22 cellular contexts compared by ENCODE assay signal in the genomic region with DNA sequence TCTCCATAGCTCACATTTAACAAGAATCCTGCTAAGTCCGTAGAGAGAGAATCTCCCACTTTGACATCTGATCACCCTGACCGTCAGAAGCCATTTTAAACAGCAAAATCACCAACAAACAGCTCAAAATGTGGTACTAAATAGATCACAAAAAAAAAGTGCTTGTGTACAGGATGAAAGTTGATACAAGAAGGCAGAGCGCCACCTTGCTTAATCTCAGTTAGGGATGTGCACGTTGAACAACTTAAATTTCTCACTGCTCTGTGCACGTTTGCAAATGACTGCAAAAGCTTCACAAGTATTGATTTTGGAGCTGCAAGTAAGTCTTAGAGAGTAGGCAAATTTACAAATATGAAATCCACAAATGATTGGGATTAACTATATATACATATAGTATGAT.
DNase-seq lines count a peak whose midpoint lies in the region; ATAC-seq and TF ChIP-seq lines count a peak whose summit lies in the region.
"Had no signal": no experiment of that assay in that cellular context is flagged by ENCODE, and none has a peak within 500 bp of the region (broad histone marks: within the 10 kb centered on the region; RNA-seq: fewer than 3 reads in every experiment).

No MANE protein-coding gene starts in this region.

- H3K36me3 ChIP-seq in A673 (ENCODE audit: insufficient read depth, low read length, poor library complexity, severe bottlenecking) (no peaks in the 10 kb centered on the region), HCT116 (ENCODE audit: control insufficient read depth in 1 of 2, insufficient read depth in 2 of 2, low read length in 2 of 2) (no peaks in the 10 kb centered on the region), OCI-LY1 (ENCODE audit: insufficient read depth, low read length) (no peaks in the 10 kb centered on the region; the same call in 1 of the 2 replicates)
- H3K36me3 ChIP-seq: SJSA1, WERI-Rb-1 had no signal

- no peaks in the 10 kb centered on the region for H3K79me2 ChIP-seq in HCT116 (ENCODE audit: insufficient read depth, low read length)
- H3K79me2 ChIP-seq in OCI-LY1 (ENCODE audit: insufficient read depth, low read length) = no peaks in the 10 kb centered on the region

- POLR2A ChIA-PET in A673 (lab: Charles Lee; ENCODE audit: low non-redundant PET) (no interaction called here), HCT116 (lab: Charles Lee) (no interaction called here)

- TF ChIP-seq POLR2A in HCT116 (IDR thresholded peaks at IDR 0.05; ENCODE audit: borderline replicate concordance, extremely low read depth, insufficient read depth, insufficient read length) = no peak

- 0 out of 2 replicates have a peak, but pooled peaks have one; percentile 13 for TF ChIP-seq RAD21 in HCT116 (IDR thresholded peaks at IDR 0.05; ENCODE audit: low read depth)

- H3K27me3 ChIP-seq in A673 (replicated peaks; ENCODE audit: insufficient read depth, low read depth, low read length, poor library complexity) (no peaks in the 10 kb centered on the region), HCT116 (ENCODE audit: insufficient read depth, low read length) (no peaks in the 10 kb centered on the region), OCI-LY1 (ENCODE audit: insufficient read depth, low read length) (no peaks in the 10 kb centered on the region)
- H3K27me3 ChIP-seq: SJSA1 had no signal

- H3K4me1 ChIP-seq in A673 (ENCODE audit: insufficient read depth, low read length, poor library complexity, severe bottlenecking) (no peaks in the 10 kb centered on the region), HCT116 (ENCODE audit: control insufficient read depth in 1 of 2, insufficient read depth in 2 of 2, low read length in 2 of 2) (no peaks in the 10 kb centered on the region), OCI-LY1 (ENCODE audit: insufficient read depth, low read length, severe bottlenecking) (no peaks in the 10 kb centered on the region)
- H3K4me1 ChIP-seq: SJSA1 had no signal

- no peaks in the 10 kb centered on the region for H3F3A ChIP-seq in OCI-LY1 (ENCODE audit: insufficient read depth, low read length)

- no peaks in the 10 kb centered on the region for H4K20me1 ChIP-seq in HCT116 (ENCODE audit: insufficient read depth)
- no peaks in the 10 kb centered on the region for H4K20me1 ChIP-seq in OCI-LY1 (ENCODE audit: insufficient read depth, low read length)

- no peak for DNase-seq in A673 (ENCODE audit: low spot score)
- no peak for DNase-seq in HCT116 (ENCODE audit: low read depth, low spot score)
- no peak for DNase-seq in epithelial cell of proximal tubule (ENCODE audit: low read depth)
- DNase-seq in NCI-H226 = no peak
- no peak for DNase-seq in SIG-M5 treated with dmso at 0.1 percent for 504 hours (lab: John Stamatoyannopoulos, UW; ENCODE audit: unreplicated experiment)
- DNase-seq in NCI-H1105 treated with DMSO at 0.1 percent for 48 hours (lab: John Stamatoyannopoulos, UW) = no peak
- no peak for DNase-seq in posterior vena cava (ENCODE audit: low spot score)
- DNase-seq: activated CD4-positive, alpha-beta T cell treated with anti-CD3 and anti-CD28 coated beads, Interleukin-2, amount 50 U/mL, for 1 hour; anterior cingulate cortex; CD4-positive, CD25-positive, alpha-beta regulatory T cell; effector CD4-positive, alpha-beta T cell; IMR-90; left cardiac atrium; naive thymus-derived CD8-positive, alpha-beta T cell; NCI-H1092; NCI-H2081; NCI-H510A treated with DMSO at 0.1 percent for 48 hours; stimulated activated naive B cell treated with anti-CD40 and anti-IgM and Interleukin-4, amounts not matched to agents 10 μg/mL and 1 μg/mL and 100 μg/mL, for 72 hours; WERI-Rb-1 had no signal

- H2AFZ ChIP-seq in HCT116 (ENCODE audit: low read depth, low read length, poor library complexity, severe bottlenecking) (no peak overlapping the region), OCI-LY1 (ENCODE audit: low read length) (no peak overlapping the region)

- H3K9ac ChIP-seq in HCT116 (ENCODE audit: low read length) (no peak overlapping the region), OCI-LY1 (ENCODE audit: low read length) (no peak overlapping the region)

- H3K27ac ChIP-seq in A673 (ENCODE audit: low read depth, low read length, poor library complexity, severe bottlenecking) (no peak overlapping the region), HCT116 (ENCODE audit: low read depth, low read length) (no peak overlapping the region), OCI-LY1 (ENCODE audit: low read depth, low read length, poor library complexity, severe bottlenecking) (no peak overlapping the region)
- H3K27ac ChIP-seq: SJSA1, WERI-Rb-1 had no signal

- BruUV-seq in A673 (replicated peaks; lab: Mats Ljungman, UMichigan) = no TSS peak
- no TSS peak for BruUV-seq in HCT116 (replicated peaks; lab: Mats Ljungman, UMichigan)

- TF ChIP-seq CTCF in A673 (conservative IDR thresholded peaks at IDR 0.05; ENCODE audit: low read depth, low read length) (peak; percentile 22; the same call in 1 of the 2 replicates), HCT116 (IDR thresholded peaks at IDR 0.05 in 2 of 3, conservative IDR thresholded peaks at IDR 0.05 in 1 of 3; ENCODE audit: borderline replicate concordance in 1 of 3, insufficient read depth in 1 of 3, low read depth in 2 of 3, low read length in 2 of 3) (no peak), OCI-LY1 (IDR thresholded peaks at IDR 0.05; ENCODE audit: low read length) (peak; percentile 33; the same call in 1 of the 2 replicates), epithelial cell of proximal tubule (conservative IDR thresholded peaks at IDR 0.05; ENCODE audit: low read depth, low read length) (peak; percentile 13)

- CTCF ChIA-PET in A673 (lab: Charles Lee) = interaction anchor here (0.7 to 1.1 kb wide), 2 partner anchors 40 to 269 kb away, joined by 3 to 4 read pairs; no protein-coding TSS in a partner anchor
- CTCF ChIA-PET in HCT116 (lab: Charles Lee) = no interaction called here

- ATAC-seq in HCT116 = no peak
- ATAC-seq: GM12878; left cardiac atrium; naive thymus-derived CD8-positive, alpha-beta T cell; stimulated activated naive B cell treated with anti-CD40 and anti-IgM and Interleukin-4, amounts not matched to agents 10 μg/mL and 1 μg/mL and 100 μg/mL, for 72 hours had no signal

- no peak overlapping the region for H3K4me2 ChIP-seq in HCT116 (ENCODE audit: low read length)
- H3K4me2 ChIP-seq in OCI-LY1 (ENCODE audit: low read length) = no peak overlapping the region

- intact Hi-C loops in A673 (cut with micrococcal nuclease; ENCODE audit: unreplicated experiment) = no loop called here
- intact Hi-C loops in HCT116 (cut with micrococcal nuclease) = no loop called here
- intact Hi-C loops in posterior vena cava (cut with DNase I) = no loop called here

- no peak overlapping the region for H3K4me3 ChIP-seq in A673 (ENCODE audit: low read depth, low read length, poor library complexity, severe bottlenecking)
- no peak overlapping the region for H3K4me3 ChIP-seq in HCT116 (replicated peaks in 1 of 2; ENCODE audit: low read depth in 1 of 2, low read length in 2 of 2)
- no peak overlapping the region for H3K4me3 ChIP-seq in OCI-LY1 (ENCODE audit: low read depth, low read length, poor library complexity, severe bottlenecking)
- no peak overlapping the region for H3K4me3 ChIP-seq in epithelial cell of proximal tubule (ENCODE audit: low read depth, low read length)
- H3K4me3 ChIP-seq: GM12878, SJSA1 had no signal

- peaks cover 2% of the 10 kb centered on the region; the same call in 1 of the 2 replicates for H3K9me2 ChIP-seq in HCT116 (ENCODE audit: insufficient read depth)
- H3K9me2 ChIP-seq in OCI-LY1 (ENCODE audit: low read depth, low read length) = no peaks in the 10 kb centered on the region; the same call in 1 of the 2 replicates

- H3K9me3 ChIP-seq in A673 (ENCODE audit: low read depth, low read length, poor library complexity, severe bottlenecking) (no peaks in the 10 kb centered on the region), HCT116 (ENCODE audit: control insufficient read depth in 1 of 2, insufficient read depth in 1 of 2, low read depth in 1 of 2, low read length in 2 of 2) (0 out of 4 replicates have a peak, but pooled peaks cover 0 to 3% of the 10 kb centered on the region in 2 experiments), OCI-LY1 (ENCODE audit: low read length) (peaks cover 11% of the 10 kb centered on the region; the same call in 1 of the 2 replicates)
- H3K9me3 ChIP-seq: SJSA1 had no signal

- RAD21 ChIA-PET in HCT116 (lab: Charles Lee; ENCODE audit: low non-redundant PET in 1 of 2, low total read pairs in 2 of 2, uncharacterized antibody in 2 of 2, unreplicated experiment in 2 of 2) = no interaction called here

TF ChIP-seq in HCT116, 20 proteins besides CTCF, POLR2A, EP300 and RAD21 (continues in another document):
- TF ChIP-seq JUND (IDR thresholded peaks at IDR 0.05) (no peak), FOSL1 (IDR thresholded peaks at IDR 0.05; ENCODE audit: low read depth) (no peak), CEBPB (IDR thresholded peaks at IDR 0.05; ENCODE audit: low read depth) (no peak), YY1 (IDR thresholded peaks at IDR 0.05; ENCODE audit: extremely low read depth, insufficient replicate concordance, low read depth, low read length) (no peak), SP1 (IDR thresholded peaks at IDR 0.05; ENCODE audit: low read depth) (no peak), EGR1 (IDR thresholded peaks at IDR 0.05; ENCODE audit: low read depth) (no peak), CBX3 (IDR thresholded peaks at IDR 0.05; ENCODE audit: low read depth) (no peak)
- TF ChIP-seq, protein P1, sequence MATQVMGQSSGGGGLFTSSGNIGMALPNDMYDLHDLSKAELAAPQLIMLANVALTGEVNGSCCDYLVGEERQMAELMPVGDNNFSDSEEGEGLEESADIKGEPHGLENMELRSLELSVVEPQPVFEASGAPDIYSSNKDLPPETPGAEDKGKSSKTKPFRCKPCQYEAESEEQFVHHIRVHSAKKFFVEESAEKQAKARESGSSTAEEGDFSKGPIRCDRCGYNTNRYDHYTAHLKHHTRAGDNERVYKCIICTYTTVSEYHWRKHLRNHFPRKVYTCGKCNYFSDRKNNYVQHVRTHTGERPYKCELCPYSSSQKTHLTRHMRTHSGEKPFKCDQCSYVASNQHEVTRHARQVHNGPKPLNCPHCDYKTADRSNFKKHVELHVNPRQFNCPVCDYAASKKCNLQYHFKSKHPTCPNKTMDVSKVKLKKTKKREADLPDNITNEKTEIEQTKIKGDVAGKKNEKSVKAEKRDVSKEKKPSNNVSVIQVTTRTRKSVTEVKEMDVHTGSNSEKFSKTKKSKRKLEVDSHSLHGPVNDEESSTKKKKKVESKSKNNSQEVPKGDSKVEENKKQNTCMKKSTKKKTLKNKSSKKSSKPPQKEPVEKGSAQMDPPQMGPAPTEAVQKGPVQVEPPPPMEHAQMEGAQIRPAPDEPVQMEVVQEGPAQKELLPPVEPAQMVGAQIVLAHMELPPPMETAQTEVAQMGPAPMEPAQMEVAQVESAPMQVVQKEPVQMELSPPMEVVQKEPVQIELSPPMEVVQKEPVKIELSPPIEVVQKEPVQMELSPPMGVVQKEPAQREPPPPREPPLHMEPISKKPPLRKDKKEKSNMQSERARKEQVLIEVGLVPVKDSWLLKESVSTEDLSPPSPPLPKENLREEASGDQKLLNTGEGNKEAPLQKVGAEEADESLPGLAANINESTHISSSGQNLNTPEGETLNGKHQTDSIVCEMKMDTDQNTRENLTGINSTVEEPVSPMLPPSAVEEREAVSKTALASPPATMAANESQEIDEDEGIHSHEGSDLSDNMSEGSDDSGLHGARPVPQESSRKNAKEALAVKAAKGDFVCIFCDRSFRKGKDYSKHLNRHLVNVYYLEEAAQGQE (IDR thresholded peaks at IDR 0.05; ENCODE audit: low read depth) = no peak

Comparison
In these comparisons a context has a peak if more than half of its experiments do, and no peak if none do; other contexts are left out.
1. CTCF ChIP-seq: peak in A673 (single experiment), OCI-LY1 (single experiment) and epithelial cell of proximal tubule (single experiment); none in HCT116 (0 of 3).